ENCODE assay signal across 7 cellular contexts in the genomic region with DNA sequence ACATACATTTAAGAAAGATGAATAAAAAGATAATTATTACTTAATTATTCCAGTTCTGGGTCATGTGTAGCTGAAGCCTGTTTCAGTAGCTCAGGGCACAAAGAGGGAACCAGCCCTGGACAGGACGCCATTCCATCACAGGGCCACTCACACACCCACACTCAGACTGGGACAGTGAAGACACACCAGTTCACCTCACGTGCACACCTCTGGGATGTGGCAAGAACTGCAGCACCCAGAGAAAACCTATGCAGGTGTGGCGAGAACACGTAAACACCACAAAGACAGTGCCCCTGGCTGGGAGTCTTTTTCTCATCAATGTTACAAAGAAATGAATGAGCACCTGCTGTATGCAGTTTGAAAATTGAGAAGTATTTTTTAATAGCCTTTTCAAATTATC. TPM values are rescaled to one million over a fixed set of nuclear protein-coding genes. Genes with fewer than 3 reads are reported as not detected.
DNase-seq lines count a peak whose midpoint lies in the region; ATAC-seq, FAIRE-seq and TF ChIP-seq lines count a peak whose summit lies in the region.

No MANE protein-coding gene starts in this region.

- H3K4me1 Mint-ChIP-seq in natural killer cell treated with Interleukin-12 subunit alpha and Interleukin-12 subunit beta and Interleukin-15 and Interleukin-18, amount 100 ng/mL, for 72 hours (ENCODE audit: low read depth in 2 of 2), result peaks cover 39 to 47% of the 10 kb centered on the region in 2 donors

- intact Hi-C loops in GM12878 (cut with micrococcal nuclease; ENCODE audit: unreplicated experiment), result no loop called here
- intact Hi-C loops in head of caudate nucleus (cut with DNase I), result no loop called here

- no peaks in the 10 kb centered on the region for H3K27me3 ChIP-seq in NT2/D1 (ENCODE audit: insufficient read depth, insufficient read length)
- H3K27me3 ChIP-seq in GM12878 (replicated peaks in 1 of 2; ENCODE audit: control insufficient read depth in 2 of 2, insufficient read depth in 2 of 2, low read length in 1 of 2), result no peaks in the 10 kb centered on the region

- no peak for FAIRE-seq in GM12878 (lab: Jason Lieb, UNC)

- H3K36me3 Mint-ChIP-seq in natural killer cell treated with Interleukin-12 subunit alpha and Interleukin-12 subunit beta and Interleukin-15 and Interleukin-18, amount 100 ng/mL, for 72 hours, result peaks cover 23% of the 10 kb centered on the region

- H3K27ac ChIP-seq in GM12878 (ENCODE audit: control insufficient read depth, insufficient read depth), result no peak overlapping the region

- ATAC-seq in GM12878, result peak; percentile 34
- no peak for ATAC-seq in natural killer cell treated with Interleukin-12 subunit alpha and Interleukin-12 subunit beta and Interleukin-15 and Interleukin-18, amount 100 ng/mL, for 72 hours

- peaks cover 3% of the 10 kb centered on the region; the same call in 1 of the 2 replicates for H4K20me1 ChIP-seq in GM12878 (ENCODE audit: control insufficient read depth, insufficient read depth)

- SMC1A ChIA-PET in GM12878 (lab: Charles Lee; ENCODE audit: uncharacterized antibody, unreplicated experiment), result interaction anchor here (0.7 to 1.3 kb wide), 6 partner anchors 15 to 161 kb away, joined by 3 to 4 read pairs (median 3); no protein-coding TSS in a partner anchor

- peak overlapping the region; percentile 99 for H3K4me3 Mint-ChIP-seq in natural killer cell treated with Interleukin-12 subunit alpha and Interleukin-12 subunit beta and Interleukin-15 and Interleukin-18, amount 100 ng/mL, for 72 hours

- peak overlapping the region; percentile 32 for H3K4me2 ChIP-seq in GM12878 (ENCODE audit: control insufficient read depth, insufficient read depth)

- CTCF ChIA-PET in GM12878 (lab: Yijun Ruan, JAX), result interaction anchor here (0.6 to 2.1 kb wide), 3 partner anchors 24 to 823 kb away, joined by 3 to 8 read pairs (median 3); no protein-coding TSS in a partner anchor

- no peak for TF ChIP-seq RAD21 in GM12878 (IDR thresholded peaks at IDR 0.05; ENCODE audit: insufficient read depth, low read depth, low read length)

- H3K4me3 ChIP-seq in NT2/D1 (ENCODE audit: insufficient read length, low read depth) (peak overlapping the region; percentile 26), GM12878 (peak overlapping the region; percentile 95)

- no peaks in the 10 kb centered on the region for H3K9me3 ChIP-seq in NT2/D1 (ENCODE audit: insufficient read depth, low read length)
- no peaks in the 10 kb centered on the region for H3K9me3 ChIP-seq in GM12878 (replicated peaks; ENCODE audit: control insufficient read depth, insufficient read depth, low read length)

- H2AFZ ChIP-seq in GM12878 (ENCODE audit: control insufficient read depth, low read depth, low read length), result no peak overlapping the region

- no peaks in the 10 kb centered on the region for H3K9me3 Mint-ChIP-seq in natural killer cell treated with Interleukin-12 subunit alpha and Interleukin-12 subunit beta and Interleukin-15 and Interleukin-18, amount 100 ng/mL, for 72 hours

- BruUV-seq in GM12878 (replicated peaks; lab: Mats Ljungman, UMichigan), result no TSS peak

- H3K79me2 ChIP-seq in GM12878 (ENCODE audit: control insufficient read depth, insufficient read depth, low read length), result peaks cover 80% of the 10 kb centered on the region

- peaks cover 4% of the 10 kb centered on the region for H3K4me1 ChIP-seq in NT2/D1 (ENCODE audit: insufficient read depth, insufficient read length)
- peaks cover 6% of the 10 kb centered on the region for H3K4me1 ChIP-seq in GM12878 (ENCODE audit: control insufficient read depth, insufficient read depth, low read length)

- H3K27me3 Mint-ChIP-seq in natural killer cell treated with Interleukin-12 subunit alpha and Interleukin-12 subunit beta and Interleukin-15 and Interleukin-18, amount 100 ng/mL, for 72 hours, result no peaks in the 10 kb centered on the region

- peak overlapping the region; percentile 96 to 100 for H3K27ac Mint-ChIP-seq in natural killer cell treated with Interleukin-12 subunit alpha and Interleukin-12 subunit beta and Interleukin-15 and Interleukin-18, amount 100 ng/mL, for 72 hours

- POLR2A ChIA-PET in GM12878 (lab: Charles Lee), result interaction anchor here (0.6 to 3.6 kb wide), 7 partner anchors 9 to 122 kb away, joined by 3 to 19 read pairs (median 7); no protein-coding TSS in a partner anchor

- DNase-seq in GM13977 (ENCODE audit: low spot score), result peak; percentile 29
- no peak for DNase-seq in NT2/D1 (ENCODE audit: low read depth, low spot score)
- DNase-seq in GM12878 (ENCODE audit: low read depth, low spot score), result no peak
- DNase-seq in natural killer cell treated with Interleukin-12 subunit alpha and Interleukin-12 subunit beta and Interleukin-15 and Interleukin-18, amount 100 ng/mL, for 72 hours (ENCODE audit: low spot score), result no peak
- no peak for DNase-seq in NCI-H2196 treated with DMSO at 0.1 percent for 48 hours (lab: John Stamatoyannopoulos, UW; ENCODE audit: unreplicated experiment)
- DNase-seq in head of caudate nucleus, result no peak
- no peak for DNase-seq in activated CD4-positive, CD25-positive, alpha-beta regulatory T cell treated with anti-CD3 and anti-CD28 coated beads, Interleukin-2, amount 50 U/mL, for 72 hours

- TF ChIP-seq POLR2A in GM12878 (IDR thresholded peaks at IDR 0.05; ENCODE audit: low read depth, low read length), result peak; percentile 47

- RAD21 ChIA-PET in GM12878 (lab: Charles Lee; ENCODE audit: unreplicated experiment), result interaction anchor here (0.9 to 3.1 kb wide), 3 partner anchors 11 to 121 kb away, joined by 3 to 9 read pairs (median 3); a partner anchor contains a TSS

- no peak for TF ChIP-seq EP300 in GM12878 (IDR thresholded peaks at IDR 0.05; ENCODE audit: borderline replicate concordance in 1 of 2, control insufficient read depth in 1 of 2, low read depth in 2 of 2, low read length in 2 of 2)

- H3K9ac ChIP-seq in NT2/D1 (ENCODE audit: insufficient read length, low read depth) (peak overlapping the region; percentile 4), GM12878 (ENCODE audit: control insufficient read depth, insufficient read depth, low read length) (peak overlapping the region; percentile 92; the same call in 1 of the 2 replicates)

- TF ChIP-seq CTCF in GM13977 (IDR thresholded peaks at IDR 0.05; ENCODE audit: extremely low read depth, insufficient read depth, missing control alignments) (no peak), GM12878 (IDR thresholded peaks at IDR 0.05 in 2 of 3, conservative IDR thresholded peaks at IDR 0.05 in 1 of 3; ENCODE audit: control insufficient read depth in 2 of 3, extremely low read depth in 1 of 3, insufficient read depth in 1 of 3, low read depth in 3 of 3, low read length in 3 of 3) (peak in 2 of 3 experiments; percentile 24; a peak in 1 of 6 replicates)

- WGBS in GM12878 (ENCODE audit: insufficient coverage, insufficient replicate concordance, low lambda C conversion rate, missing lambda C conversion rate), result 1% methylated on average over 4 of the region's 4 CpGs

- in situ Hi-C loops in GM13977 (cut with MboI; ENCODE audit: low pct_unique_long_range_greater_than_20kb, low sequenced_read_pairs, unreplicated experiment), result no loop called here
- in situ Hi-C loops in GM12878 (cut with MboI), result no loop called here

- H3K36me3 ChIP-seq in NT2/D1 (ENCODE audit: insufficient read depth, insufficient read length, low read length) (peaks cover 52% of the 10 kb centered on the region), GM12878 (ENCODE audit: control insufficient read depth in 2 of 2, insufficient read depth in 2 of 2, low read length in 1 of 2) (peaks cover 0 to 16% of the 10 kb centered on the region in 2 experiments; a peak in 2 of 4 replicates)

RNA-seq across cellular contexts. Expression of a gene that starts 1.6 kb away (rescaled TPM):
- 154 and 155 TPM in 2 replicates for total RNA-seq in GM12878 (2013; cell fraction: nucleolus; rRNA removed)
- total RNA-seq in GM12878 (2014; rRNA removed) (112 and 150 TPM in 2 replicates), GM12878 (2014; rRNA removed; fragmentation: Illumina TruSeq; extraction: Trizol) (152 and 163 TPM in 2 replicates), GM12878 (2021) (85.5 and 88.4 TPM in 2 replicates)
- polyA plus RNA-seq in GM12878 (2011; ENCODE audit: low read depth), result 57.8 TPM
- polyA plus RNA-seq in GM12878 (2011; rRNA removed) (216 and 332 TPM in 2 replicates), GM12878 (2014; fragmentation: Illumina TruSeq; extraction: Trizol) (156 and 224 TPM in 2 replicates), GM12878 (2014; fragmentation: Nextera tagmentation; extraction: Ambion mirVana) (100 to 1,000 TPM; 156 to 223 TPM), GM12878 (2014; rRNA removed) (129 and 158 TPM in 2 replicates), GM12878 (2016; fragmentation: Nextera tagmentation; extraction: Ambion mirVana) (100 to 1,000 TPM; 202 to 206 TPM)
- 66.6 and 66.7 TPM in 2 replicates for polyA plus RNA-seq in GM12878 (2011; cell fraction: cytosol; rRNA removed)
- polyA plus RNA-seq in GM12878 (2011; cell fraction: nucleus; rRNA removed), result 108 and 119 TPM in 2 replicates
- polyA plus RNA-seq in GM12878 (2012), result 79.7 and 106 TPM in 2 replicates
- polyA minus RNA-seq in GM12878 (2011; rRNA and poly(A)+ RNA removed), result 82.4 and 96.9 TPM in 2 replicates
- polyA minus RNA-seq in GM12878 (2011; cell fraction: cytosol; rRNA and poly(A)+ RNA removed), result 27.1 and 29.8 TPM in 2 replicates
- polyA minus RNA-seq in GM12878 (2011; cell fraction: nucleus; rRNA and poly(A)+ RNA removed), result 39.7 and 57.8 TPM in 2 replicates
- total RNA-seq in natural killer cell treated with Interleukin-12 subunit alpha and Interleukin-12 subunit beta and Interleukin-15 and Interleukin-18, amount 100 ng/mL, for 72 hours, result 100 to 1,000 TPM in 1 of 2 donors, 10 to 100 TPM in 1; 85.7 to 140 TPM

RNA-seq across cellular contexts. Expression of a gene that starts 5.6 kb away (rescaled TPM):
- 35.7 and 36.6 TPM in 2 replicates for total RNA-seq in GM12878 (2013; cell fraction: nucleolus; rRNA removed)
- total RNA-seq in GM12878 (2014; rRNA removed) (8.0 and 8.5 TPM in 2 replicates), GM12878 (2014; rRNA removed; fragmentation: Illumina TruSeq; extraction: Trizol) (6.1 and 6.3 TPM in 2 replicates), GM12878 (2021) (9.0 and 11.1 TPM in 2 replicates)
- polyA plus RNA-seq in GM12878 (2011; ENCODE audit: low read depth), result 5.1 TPM
- polyA plus RNA-seq in GM12878 (2011; rRNA removed) (9.7 and 10.5 TPM in 2 replicates), GM12878 (2014; fragmentation: Illumina TruSeq; extraction: Trizol) (6.4 and 6.6 TPM in 2 replicates), GM12878 (2014; fragmentation: Nextera tagmentation; extraction: Ambion mirVana) (1 to 10 TPM; 1.9 to 2.5 TPM), GM12878 (2014; rRNA removed) (8.4 and 8.8 TPM in 2 replicates), GM12878 (2016; fragmentation: Nextera tagmentation; extraction: Ambion mirVana) (1 to 10 TPM; 6.5 to 7.7 TPM)
- 10.4 and 10.9 TPM in 2 replicates for polyA plus RNA-seq in GM12878 (2011; cell fraction: cytosol; rRNA removed)
- polyA plus RNA-seq in GM12878 (2011; cell fraction: nucleus; rRNA removed), result 31.1 and 31.4 TPM in 2 replicates
- 6.1 and 8.4 TPM in 2 replicates for polyA plus RNA-seq in GM12878 (2012)
- polyA minus RNA-seq in GM12878 (2011; rRNA and poly(A)+ RNA removed), result 25.3 and 25.7 TPM in 2 replicates
- 4.1 and 12.3 TPM in 2 replicates for polyA minus RNA-seq in GM12878 (2011; cell fraction: cytosol; rRNA and poly(A)+ RNA removed)
- 12.3 and 15.5 TPM in 2 replicates for polyA minus RNA-seq in GM12878 (2011; cell fraction: nucleus; rRNA and poly(A)+ RNA removed)
- total RNA-seq in natural killer cell treated with Interleukin-12 subunit alpha and Interleukin-12 subunit beta and Interleukin-15 and Interleukin-18, amount 100 ng/mL, for 72 hours, result 10 to 100 TPM; 31.8 to 37.6 TPM

RNA-seq across cellular contexts. Expression of a gene that starts 24.9 kb away (rescaled TPM):
- total RNA-seq in GM12878 (2013; cell fraction: nucleolus; rRNA removed), result not detected in 2 replicates
- total RNA-seq in GM12878 (2014; rRNA removed) (not detected in 2 replicates), GM12878 (2014; rRNA removed; fragmentation: Illumina TruSeq; extraction: Trizol) (not detected in 2 replicates), GM12878 (2021) (not detected in 2 replicates)
- not detected for polyA plus RNA-seq in GM12878 (2011; ENCODE audit: low read depth)
- polyA plus RNA-seq in GM12878 (2011; rRNA removed) (not detected in 2 replicates), GM12878 (2014; fragmentation: Illumina TruSeq; extraction: Trizol) (0.06 TPM in 1 of 2 replicates, not detected in the other), GM12878 (2014; fragmentation: Nextera tagmentation; extraction: Ambion mirVana) (not detected), GM12878 (2014; rRNA removed) (not detected in 2 replicates), GM12878 (2016; fragmentation: Nextera tagmentation; extraction: Ambion mirVana) (not detected)
- polyA plus RNA-seq in GM12878 (2011; cell fraction: cytosol; rRNA removed), result not detected in 2 replicates
- not detected in 2 replicates for polyA plus RNA-seq in GM12878 (2011; cell fraction: nucleus; rRNA removed)
- polyA plus RNA-seq in GM12878 (2012), result not detected in 2 replicates
- not detected in 2 replicates for polyA minus RNA-seq in GM12878 (2011; rRNA and poly(A)+ RNA removed)
- not detected in 2 replicates for polyA minus RNA-seq in GM12878 (2011; cell fraction: cytosol; rRNA and poly(A)+ RNA removed)
- polyA minus RNA-seq in GM12878 (2011; cell fraction: nucleus; rRNA and poly(A)+ RNA removed), result not detected in 2 replicates
- total RNA-seq in natural killer cell treated with Interleukin-12 subunit alpha and Interleukin-12 subunit beta and Interleukin-15 and Interleukin-18, amount 100 ng/mL, for 72 hours, result not detected
